Comparison of ENCODE assay signal across 23 cellular contexts in the genomic region with DNA sequence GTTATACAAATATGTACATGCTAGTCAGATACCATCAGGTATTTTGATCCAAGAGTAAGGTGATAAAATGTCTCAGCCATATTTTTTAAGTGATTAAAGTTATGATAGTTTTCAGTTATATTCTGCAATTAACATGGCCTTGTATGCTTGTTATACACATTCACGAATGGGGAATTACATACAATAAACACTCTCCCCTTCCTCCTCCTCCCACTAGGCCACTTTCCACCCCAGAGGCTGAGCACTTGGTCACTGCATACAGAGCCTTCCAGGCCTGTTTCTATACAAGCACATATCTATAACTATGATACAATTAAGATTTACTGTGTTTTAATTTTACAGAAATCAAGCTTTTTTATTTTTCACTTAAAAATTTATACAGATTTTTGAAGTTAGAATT.
A peak's percentile ranks its signal among the peaks of the same experiment; 100 is the strongest.
DNase-seq lines count a peak whose midpoint lies in the region; ATAC-seq, FAIRE-seq and TF ChIP-seq lines count a peak whose summit lies in the region.
"Had no signal": no experiment of that assay in that cellular context is flagged by ENCODE, and none has a peak within 500 bp of the region (broad histone marks: within the 10 kb centered on the region; RNA-seq: fewer than 3 reads in every experiment).

No MANE protein-coding gene starts in this region.

- DNase-seq in NCI-H69 (lab: John Stamatoyannopoulos, UW) (peak; percentile 48), frontal cortex (ENCODE audit: low spot score in 2 of 2) (no peak), mucosa of descending colon (no peak), NCI-H2227 treated with DMSO at 0.1 percent for 48 hours (lab: John Stamatoyannopoulos, UW) (no peak), NCI-H2107 treated with DMSO at 0.1 percent for 48 hours (lab: John Stamatoyannopoulos, UW; ENCODE audit: unreplicated experiment) (no peak), GM13976 (ENCODE audit: low spot score) (no peak), DMS53 treated with DMSO at 0.1 percent for 48 hours (lab: John Stamatoyannopoulos, UW; ENCODE audit: unreplicated experiment) (no peak)
- DNase-seq: 8988T; ACHN; BE2C; C1 segment of cervical spinal cord; CD4-positive, alpha-beta memory T cell; CD4-positive, CD25-positive, alpha-beta regulatory T cell; CD8-positive, alpha-beta memory T cell; DMS 273 treated with DMSO at 0.1 percent for 48 hours; DMS153; DMS79 treated with DMSO at 0.1 percent for 48 hours; GF-D8 had no signal

- H3K4me1 ChIP-seq in mucosa of descending colon (ENCODE audit: low read depth): no peaks in the 10 kb centered on the region
- H3K4me1 ChIP-seq: BE2C, BLaER1 had no signal

- ATAC-seq in mucosa of descending colon: peak; percentile 59

- in situ Hi-C loops in GM13976 (cut with MboI; ENCODE audit: low sequenced_read_pairs, unreplicated experiment): no loop called here

- no peaks in the 10 kb centered on the region for H3K36me3 ChIP-seq in mucosa of descending colon (ENCODE audit: low read depth)
- H3K36me3 ChIP-seq: BE2C, BLaER1 had no signal

- H3K9me3 ChIP-seq in mucosa of descending colon: no peaks in the 10 kb centered on the region
- H3K9me3 ChIP-seq: BE2C, BLaER1 had no signal

- intact Hi-C loops in mucosa of descending colon (cut with DNase I, micrococcal nuclease): no loop called here

- TF ChIP-seq CTCF in mucosa of descending colon (IDR thresholded peaks at IDR 0.05): no peak
- TF ChIP-seq CTCF in GM13976 (IDR thresholded peaks at IDR 0.05; ENCODE audit: borderline replicate concordance, control extremely low read depth, extremely low read depth, insufficient read depth, missing control alignments): no peak

- H3K4me3 ChIP-seq in mucosa of descending colon: no peak overlapping the region
- H3K4me3 ChIP-seq: BLaER1 had no signal

- peak; percentile 15 for FAIRE-seq in frontal cortex (lab: Jason Lieb, UNC)
- FAIRE-seq: A204.1, G401.6, GM12891, GM19239 had no signal
